ENCODE assay signal across 18 cellular contexts in genomic region chr11:79157738-79158137, GRCh38.
DNase-seq lines count a peak whose midpoint lies in the region; FAIRE-seq and TF ChIP-seq lines count a peak whose summit lies in the region.
"Had no signal": no experiment of that assay in that cellular context is flagged by ENCODE, and none has a peak within 500 bp of the region (broad histone marks: within the 10 kb centered on the region; RNA-seq: fewer than 3 reads in every experiment).

No MANE protein-coding gene starts in this region.

- H3K27me3 ChIP-seq in bronchial epithelial cell (ENCODE audit: control insufficient read depth, insufficient read depth, low read length): no peaks in the 10 kb centered on the region
- H3K27me3 ChIP-seq in esophagus (ENCODE audit: control insufficient read depth in 1 of 2, insufficient read depth in 2 of 2, low read length in 2 of 2): no peaks in the 10 kb centered on the region
- no peaks in the 10 kb centered on the region for H3K27me3 ChIP-seq in keratinocyte (ENCODE audit: control insufficient read depth, extremely low read depth, insufficient read depth, low read length)
- no peaks in the 10 kb centered on the region for H3K27me3 ChIP-seq in GM23248 (replicated peaks; ENCODE audit: insufficient read depth)

- TF ChIP-seq CTCF in RWPE1 (conservative IDR thresholded peaks at IDR 0.05; ENCODE audit: low read depth): no peak
- no peak for TF ChIP-seq CTCF in bronchial epithelial cell (IDR thresholded peaks at IDR 0.05; ENCODE audit: insufficient read depth, low read length, severe bottlenecking)
- no peak for TF ChIP-seq CTCF in keratinocyte (optimal IDR thresholded peaks at IDR 0.05 in 1 of 3, IDR thresholded peaks at IDR 0.05 in 1 of 3, conservative IDR thresholded peaks at IDR 0.05 in 1 of 3; ENCODE audit: extremely low read depth in 1 of 3, insufficient read depth in 2 of 3, low read length in 3 of 3)

- H3K4me3 ChIP-seq in bronchial epithelial cell (ENCODE audit: low read depth, low read length): no peak overlapping the region
- no peak overlapping the region for H3K4me3 ChIP-seq in esophagus (ENCODE audit: low read depth in 1 of 2, low read length in 2 of 2)
- no peak overlapping the region for H3K4me3 ChIP-seq in keratinocyte (ENCODE audit: control insufficient read depth in 2 of 3, extremely low read depth in 1 of 3, insufficient read depth in 2 of 3, low read depth in 1 of 3, low read length in 3 of 3)
- no peak overlapping the region for H3K4me3 ChIP-seq in GM23248
- H3K4me3 ChIP-seq: BLaER1 treated with 17β-estradiol and CSF1 and Interleukin-3, amounts not matched to agents 10 nM and 100 nM; GM23338 had no signal

- FAIRE-seq in bronchial epithelial cell (lab: Jason Lieb, UNC): peak; percentile 7
- peak; percentile 94 for FAIRE-seq in keratinocyte (lab: Jason Lieb, UNC)
- FAIRE-seq: GM19239, H54, HTR-8/SVneo had no signal

- H2AFZ ChIP-seq in keratinocyte (ENCODE audit: control insufficient read depth, low read length) (no peak overlapping the region), GM23248 (no peak overlapping the region)
- H2AFZ ChIP-seq: GM23338 had no signal

- no peaks in the 10 kb centered on the region for H3K9me2 ChIP-seq in GM23248 (ENCODE audit: insufficient read depth)

- POLR2A ChIA-PET in RWPE1 (lab: Yijun Ruan, JAX; ENCODE audit: low non-redundant PET): no interaction called here

- H3K9me1 ChIP-seq in keratinocyte (ENCODE audit: control insufficient read depth, extremely low read depth, insufficient read depth, low read length): no peaks in the 10 kb centered on the region

- dilution Hi-C loops in keratinocyte (cut with MboI; ENCODE audit: extremely low pct_ligation_motif_present, low sequenced_read_pairs): no loop called here

- H4K20me1 ChIP-seq in keratinocyte (ENCODE audit: control insufficient read depth, extremely low read depth, insufficient read depth, low read length) (no peaks in the 10 kb centered on the region), GM23248 (ENCODE audit: insufficient read depth) (no peaks in the 10 kb centered on the region)
- H4K20me1 ChIP-seq: BLaER1 treated with 17β-estradiol and CSF1 and Interleukin-3, amounts not matched to agents 10 nM and 100 nM had no signal

- peak overlapping the region; percentile 39 for H3K4me2 ChIP-seq in keratinocyte (ENCODE audit: control insufficient read depth, extremely low read depth, insufficient read depth, low read depth, low read length)
- H3K4me2 ChIP-seq in GM23248 (ENCODE audit: unreplicated experiment): no peak overlapping the region
- H3K4me2 ChIP-seq: BLaER1 treated with 17β-estradiol and CSF1 and Interleukin-3, amounts not matched to agents 10 nM and 100 nM; GM23338 had no signal

- CTCF ChIA-PET in RWPE1 (lab: Yijun Ruan, JAX): no interaction called here

- no peak for DNase-seq in RWPE1 (ENCODE audit: low spot score)
- peak; percentile 70 for DNase-seq in bronchial epithelial cell (ENCODE audit: low read depth)
- no peak for DNase-seq in keratinocyte (ENCODE audit: low read depth, low spot score)
- DNase-seq in activated gamma-delta T cell (lab: John Stamatoyannopoulos, UW): no peak
- no peak for DNase-seq in occipital lobe (lab: John Stamatoyannopoulos, UW)
- no peak for DNase-seq in GM23248
- DNase-seq: 8988T; Calu3; CD8-positive, alpha-beta T cell; DMS79 treated with DMSO at 0.1 percent for 48 hours; GF-D8; HCEC 1CT had no signal

- no peaks in the 10 kb centered on the region for H3K36me3 ChIP-seq in bronchial epithelial cell (ENCODE audit: control insufficient read depth, insufficient read depth, low read length)
- no peaks in the 10 kb centered on the region for H3K36me3 ChIP-seq in esophagus (ENCODE audit: control insufficient read depth in 2 of 2, insufficient read depth in 2 of 2, low read length in 1 of 2)
- no peaks in the 10 kb centered on the region for H3K36me3 ChIP-seq in keratinocyte (ENCODE audit: control insufficient read depth in 2 of 2, extremely low read depth in 1 of 2, insufficient read depth in 2 of 2, low read length in 2 of 2)
- H3K36me3 ChIP-seq in GM23248 (ENCODE audit: low read depth): no peaks in the 10 kb centered on the region

- no peak overlapping the region for H3K9ac ChIP-seq in keratinocyte (ENCODE audit: control insufficient read depth, extremely low read depth, insufficient read depth, low read length)
- no peak overlapping the region for H3K9ac ChIP-seq in GM23248
- H3K9ac ChIP-seq: BLaER1 treated with 17β-estradiol and CSF1 and Interleukin-3, amounts not matched to agents 10 nM and 100 nM had no signal

- peak overlapping the region; percentile 43; the same call in 1 of the 2 replicates for H3K27ac ChIP-seq in RWPE1
- peak overlapping the region; percentile 0 to 37 for H3K27ac ChIP-seq in esophagus (ENCODE audit: low read depth in 2 of 2, low read length in 1 of 2)
- no peak overlapping the region for H3K27ac ChIP-seq in keratinocyte (ENCODE audit: control insufficient read depth, insufficient read depth, low read length)
- no peak overlapping the region for H3K27ac ChIP-seq in GM23248
- H3K27ac ChIP-seq: BLaER1 treated with 17β-estradiol and CSF1 and Interleukin-3, amounts not matched to agents 10 nM and 100 nM had no signal

- H3K4me1 ChIP-seq in esophagus (ENCODE audit: control insufficient read depth in 2 of 2, insufficient read depth in 2 of 2, low read length in 1 of 2): peaks cover 2 to 18% of the 10 kb centered on the region in 2 donors
- H3K4me1 ChIP-seq in keratinocyte (ENCODE audit: control insufficient read depth, extremely low read depth, insufficient read depth, low read length): peaks cover 26% of the 10 kb centered on the region
- no peaks in the 10 kb centered on the region for H3K4me1 ChIP-seq in GM23248 (ENCODE audit: insufficient read depth)

- H3F3A ChIP-seq in GM23248 (ENCODE audit: insufficient read depth): no peaks in the 10 kb centered on the region

- in situ Hi-C loops in GM23248 (cut with MboI): no loop called here

- H3K9me3 ChIP-seq in esophagus (ENCODE audit: control insufficient read depth in 2 of 2, insufficient read depth in 1 of 2, low read depth in 1 of 2, low read length in 1 of 2) (peaks cover 0 to 2% of the 10 kb centered on the region in 2 donors), keratinocyte (ENCODE audit: control insufficient read depth, low read depth, low read length) (no peaks in the 10 kb centered on the region), GM23248 (ENCODE audit: low read depth) (no peaks in the 10 kb centered on the region)

- H3K79me2 ChIP-seq in keratinocyte (ENCODE audit: control insufficient read depth, insufficient read depth, low read length): no peaks in the 10 kb centered on the region
- no peaks in the 10 kb centered on the region for H3K79me2 ChIP-seq in GM23248 (ENCODE audit: insufficient read depth)

- 40 to 44% methylated on average over 4 of the region's 4 CpGs for WGBS in esophagus, 2 donors
- 14 to 15% methylated on average over 4 of the region's 4 CpGs for WGBS in GM23248 (ENCODE audit: low coverage in 1 of 2, low lambda C conversion rate in 2 of 2, missing lambda C conversion rate in 2 of 2), 2 experiments

Comparison
In these comparisons a context has a peak if more than half of its experiments do, and no peak if none do; other contexts are left out.
1. H3K27ac ChIP-seq: peak in RWPE1 (single experiment) and esophagus (2 of 2); none in keratinocyte (single experiment) and GM23248 (single experiment).